ENCODE assay signal across 17 cellular contexts in the genomic region with DNA sequence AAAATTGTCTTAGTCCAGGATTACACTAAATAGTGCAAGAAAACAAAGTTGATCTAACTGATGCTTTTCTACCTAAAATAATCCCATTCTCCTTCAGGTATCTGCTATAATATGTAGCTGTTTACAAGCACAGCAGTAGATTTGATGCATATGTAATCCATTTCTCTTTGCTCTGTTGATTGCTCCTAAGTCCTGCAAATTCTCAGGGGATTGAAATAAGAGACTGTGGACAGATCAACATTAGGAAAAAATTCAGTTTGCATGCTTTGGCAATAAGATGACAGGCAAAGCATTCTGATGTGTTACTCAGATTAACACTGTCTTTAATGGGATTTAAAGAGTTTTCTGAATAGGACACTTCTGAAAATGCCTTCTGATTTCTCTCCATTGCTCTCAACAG. TPM values are rescaled to one million over a fixed set of nuclear protein-coding genes. Genes with fewer than 3 reads are reported as not detected.
DNase-seq lines count a peak whose midpoint lies in the region; FAIRE-seq and TF ChIP-seq lines count a peak whose summit lies in the region.
"Had no signal": no experiment of that assay in that cellular context is flagged by ENCODE, and none has a peak within 500 bp of the region (broad histone marks: within the 10 kb centered on the region; RNA-seq: fewer than 3 reads in every experiment).

No MANE protein-coding gene starts in this region.

- H3K4me2 ChIP-seq in GM23248 (ENCODE audit: unreplicated experiment): no peak overlapping the region
- H3K4me2 ChIP-seq in keratinocyte (ENCODE audit: control insufficient read depth, extremely low read depth, insufficient read depth, low read depth, low read length): no peak overlapping the region
- H3K4me2 ChIP-seq: PC-9 had no signal

- H3K36me3 ChIP-seq in A673 (ENCODE audit: insufficient read depth, low read length, poor library complexity, severe bottlenecking): peaks cover 15% of the 10 kb centered on the region
- peaks cover 12% of the 10 kb centered on the region for H3K36me3 ChIP-seq in GM23248 (ENCODE audit: low read depth)
- peaks cover 3% of the 10 kb centered on the region in 2 experiments for H3K36me3 ChIP-seq in keratinocyte (ENCODE audit: control insufficient read depth in 2 of 2, extremely low read depth in 1 of 2, insufficient read depth in 2 of 2, low read length in 2 of 2)
- no peaks in the 10 kb centered on the region for H3K36me3 ChIP-seq in ovary

- H3F3A ChIP-seq in GM23248 (ENCODE audit: insufficient read depth): peaks cover 18% of the 10 kb centered on the region

- TF ChIP-seq CTCF in A673 (conservative IDR thresholded peaks at IDR 0.05; ENCODE audit: low read depth, low read length) (no peak), cardiac fibroblast (IDR thresholded peaks at IDR 0.05; ENCODE audit: low read depth, low read length) (no peak), keratinocyte (optimal IDR thresholded peaks at IDR 0.05 in 1 of 3, IDR thresholded peaks at IDR 0.05 in 1 of 3, conservative IDR thresholded peaks at IDR 0.05 in 1 of 3; ENCODE audit: extremely low read depth in 1 of 3, insufficient read depth in 2 of 3, low read length in 3 of 3) (no peak), ovary (IDR thresholded peaks at IDR 0.05) (no peak)

- dilution Hi-C loops in keratinocyte (cut with MboI; ENCODE audit: extremely low pct_ligation_motif_present, low sequenced_read_pairs): no loop called here

- H3K4me3 ChIP-seq in A673 (ENCODE audit: low read depth, low read length, poor library complexity, severe bottlenecking): no peak overlapping the region
- H3K4me3 ChIP-seq in GM23248: no peak overlapping the region
- no peak overlapping the region for H3K4me3 ChIP-seq in cardiac fibroblast (replicated peaks in 1 of 2; ENCODE audit: low read depth in 2 of 2, low read length in 2 of 2)
- H3K4me3 ChIP-seq in keratinocyte (ENCODE audit: control insufficient read depth in 2 of 3, extremely low read depth in 1 of 3, insufficient read depth in 2 of 3, low read depth in 1 of 3, low read length in 3 of 3): no peak overlapping the region
- H3K4me3 ChIP-seq in ovary: no peak overlapping the region
- H3K4me3 ChIP-seq: PC-9 had no signal

- no peak for TF ChIP-seq EP300 in ovary (IDR thresholded peaks at IDR 0.05)

- H3K27me3 ChIP-seq in A673 (replicated peaks; ENCODE audit: insufficient read depth, low read depth, low read length, poor library complexity) (no peaks in the 10 kb centered on the region), GM23248 (replicated peaks; ENCODE audit: insufficient read depth) (no peaks in the 10 kb centered on the region), keratinocyte (ENCODE audit: control insufficient read depth, extremely low read depth, insufficient read depth, low read length) (no peaks in the 10 kb centered on the region), ovary (no peaks in the 10 kb centered on the region)

- peak; percentile 26 for FAIRE-seq in keratinocyte (lab: Jason Lieb, UNC)
- FAIRE-seq: A204.1, H1 had no signal

- CTCF ChIA-PET in A673 (lab: Charles Lee): no interaction called here

- TF ChIP-seq POLR2A in ovary (IDR thresholded peaks at IDR 0.05): no peak

- H3K9me1 ChIP-seq in keratinocyte (ENCODE audit: control insufficient read depth, extremely low read depth, insufficient read depth, low read length): no peaks in the 10 kb centered on the region

- no TSS peak for BruUV-seq in A673 (replicated peaks; lab: Mats Ljungman, UMichigan)

- H3K4me1 ChIP-seq in A673 (ENCODE audit: insufficient read depth, low read length, poor library complexity, severe bottlenecking): peaks cover 13% of the 10 kb centered on the region
- H3K4me1 ChIP-seq in GM23248 (ENCODE audit: insufficient read depth): peaks cover 38% of the 10 kb centered on the region
- H3K4me1 ChIP-seq in keratinocyte (ENCODE audit: control insufficient read depth, extremely low read depth, insufficient read depth, low read length): peaks cover 23% of the 10 kb centered on the region
- H3K4me1 ChIP-seq in ovary (ENCODE audit: insufficient read depth): peaks cover 6% of the 10 kb centered on the region

- POLR2A ChIA-PET in A673 (lab: Charles Lee; ENCODE audit: low non-redundant PET): no interaction called here

- H3K9ac ChIP-seq in GM23248 (no peak overlapping the region), keratinocyte (ENCODE audit: control insufficient read depth, extremely low read depth, insufficient read depth, low read length) (no peak overlapping the region)

- H3K9me3 ChIP-seq in A673 (ENCODE audit: low read depth, low read length, poor library complexity, severe bottlenecking) (no peaks in the 10 kb centered on the region), GM23248 (ENCODE audit: low read depth) (no peaks in the 10 kb centered on the region), keratinocyte (ENCODE audit: control insufficient read depth, low read depth, low read length) (no peaks in the 10 kb centered on the region), ovary (no peaks in the 10 kb centered on the region)

- no peaks in the 10 kb centered on the region for H3K9me2 ChIP-seq in GM23248 (ENCODE audit: insufficient read depth)

- in situ Hi-C loops in GM23248 (cut with MboI): no loop called here

- no peak overlapping the region for H2AFZ ChIP-seq in GM23248
- H2AFZ ChIP-seq in keratinocyte (ENCODE audit: control insufficient read depth, low read length): no peak overlapping the region
- H2AFZ ChIP-seq: PC-9 had no signal

- H3K79me2 ChIP-seq in GM23248 (ENCODE audit: insufficient read depth): peaks cover 76% of the 10 kb centered on the region
- peaks cover 30% of the 10 kb centered on the region for H3K79me2 ChIP-seq in keratinocyte (ENCODE audit: control insufficient read depth, insufficient read depth, low read length)

- H3K27ac ChIP-seq in A673 (ENCODE audit: low read depth, low read length, poor library complexity, severe bottlenecking) (no peak overlapping the region), GM23248 (no peak overlapping the region), keratinocyte (ENCODE audit: control insufficient read depth, insufficient read depth, low read length) (no peak overlapping the region), ovary (no peak overlapping the region)
- H3K27ac ChIP-seq: PC-9 had no signal

- peak; percentile 66 for DNase-seq in A673 (ENCODE audit: low spot score)
- DNase-seq in GM23248: peak; percentile 50
- peak; percentile 38 to 39 for DNase-seq in cardiac fibroblast (ENCODE audit: low read depth in 2 of 2)
- DNase-seq in keratinocyte (ENCODE audit: low read depth, low spot score): no peak
- no peak for DNase-seq in stimulated activated CD4-positive, alpha-beta T cell treated with anti-CD3 and anti-CD28 coated beads, Interleukin-2, amount 100 ng/mL, for 24 hours
- DNase-seq in central memory CD4-positive, alpha-beta T cell: no peak
- DNase-seq in NCI-H774 (lab: John Stamatoyannopoulos, UW): no peak
- no peak for DNase-seq in ovary
- DNase-seq: CD4-positive, alpha-beta memory T cell; GF-D8; IMR-90; Kasumi-1; NCI-H1930; NCI-H226; PC-9 had no signal

- no peaks in the 10 kb centered on the region for H4K20me1 ChIP-seq in GM23248 (ENCODE audit: insufficient read depth)
- H4K20me1 ChIP-seq in keratinocyte (ENCODE audit: control insufficient read depth, extremely low read depth, insufficient read depth, low read length): no peaks in the 10 kb centered on the region

- intact Hi-C loops in A673 (cut with micrococcal nuclease; ENCODE audit: unreplicated experiment) (no loop called here), ovary (cut with DNase I) (no loop called here)

RNA-seq across cellular contexts. Expression of a gene that starts 34.7 kb away (rescaled TPM):
- total RNA-seq in A673 (2021) (59.9 and 67.5 TPM in 2 replicates), ovary (100 to 1,000 TPM; 108 to 209 (median 126) TPM)
- total RNA-seq in GM23248 (2014; rRNA removed; shearing (Covaris generic)): 120 and 128 TPM in 2 replicates
- polyA plus RNA-seq in GM23248 (2016; fragmentation: Nextera tagmentation; extraction: Ambion mirVana) (93.2 and 94.1 TPM in 2 replicates), keratinocyte (104 to 138 TPM (median 113 TPM) in 3 replicates), ovary (100 to 1,000 TPM; 124 to 138 TPM)
- 47.7 TPM for polyA plus RNA-seq in keratinocyte (2011; ENCODE audit: low read depth)
- 119 and 232 TPM in 2 replicates for polyA plus RNA-seq in keratinocyte (2011; cell fraction: cytosol; rRNA removed)
- polyA plus RNA-seq in keratinocyte (2011; cell fraction: nucleus; rRNA removed): 50.6 and 56.0 TPM in 2 replicates
- 86.9 and 103 TPM in 2 replicates for polyA plus RNA-seq in keratinocyte (2012; ENCODE audit: low replicate concordance)
- 60.2 to 179 TPM (median 179 TPM) in 3 replicates for polyA minus RNA-seq in keratinocyte
- polyA minus RNA-seq in keratinocyte (2011; cell fraction: cytosol; rRNA and poly(A)+ RNA removed): 105 TPM
- polyA minus RNA-seq in keratinocyte (2011; cell fraction: nucleus; rRNA and poly(A)+ RNA removed): 23.6 and 49.4 TPM in 2 replicates

RNA-seq across cellular contexts. Expression of a gene that starts 59.6 kb away (rescaled TPM):
- total RNA-seq in A673 (2021): 3.1 and 5.1 TPM in 2 replicates
- not detected in 2 replicates for total RNA-seq in GM23248 (2014; rRNA removed; shearing (Covaris generic))
- 0.15 TPM in 1 of 2 replicates, not detected in the other for polyA plus RNA-seq in GM23248 (2016; fragmentation: Nextera tagmentation; extraction: Ambion mirVana)
- 0.58 to 1.4 TPM (median 1.4 TPM) in 3 replicates for polyA plus RNA-seq in keratinocyte
- 6.6 TPM for polyA plus RNA-seq in keratinocyte (2011; ENCODE audit: low read depth)
- 0.44 and 1.5 TPM in 2 replicates for polyA plus RNA-seq in keratinocyte (2011; cell fraction: cytosol; rRNA removed)
- polyA plus RNA-seq in keratinocyte (2011; cell fraction: nucleus; rRNA removed): 0.87 and 1.2 TPM in 2 replicates
- 0.40 and 6.6 TPM in 2 replicates for polyA plus RNA-seq in keratinocyte (2012; ENCODE audit: low replicate concordance)
- 0.36 to 4.6 TPM (median 0.90 TPM) in 3 replicates for polyA minus RNA-seq in keratinocyte
- not detected for polyA minus RNA-seq in keratinocyte (2011; cell fraction: cytosol; rRNA and poly(A)+ RNA removed)
- 0.63 and 2.6 TPM in 2 replicates for polyA minus RNA-seq in keratinocyte (2011; cell fraction: nucleus; rRNA and poly(A)+ RNA removed)
- total RNA-seq in ovary: 10 to 100 TPM in 1 of 7 donors, 1 to 10 TPM in 1, under 1 TPM in 5; 0.28 to 10.7 (median 0.62) TPM
- 1 to 10 TPM in 1 of 2 donors, under 1 TPM in 1; 0.47 to 1.2 TPM for polyA plus RNA-seq in ovary
- total RNA-seq: CD4-positive, alpha-beta memory T cell had no signal
- polyA plus RNA-seq: CD4-positive, alpha-beta memory T cell had no signal

Comparison
In these comparisons a context has a peak if more than half of its experiments do, and no peak if none do; other contexts are left out.
1. DNase-seq: peak in A673 (single experiment), GM23248 (single experiment) and cardiac fibroblast (2 of 2); none in keratinocyte (single experiment), stimulated activated CD4-positive, alpha-beta T cell treated with anti-CD3 and anti-CD28 coated beads, Interleukin-2, amount 100 ng/mL, for 24 hours (0 of 2), central memory CD4-positive, alpha-beta T cell (single experiment), NCI-H774 (single experiment) and ovary (0 of 5).